ENCODE assay signal across 25 cellular contexts in genomic region chr6:18958146-18958545, GRCh38.
"Had no signal": no experiment of that assay in that cellular context is flagged by ENCODE, and none has a peak within 500 bp of the region (broad histone marks: within the 10 kb centered on the region; RNA-seq: fewer than 3 reads in every experiment).

No MANE protein-coding gene starts in this region.

- H3K4me1 ChIP-seq: colonic mucosa, esophagus squamous epithelium, heart left ventricle, left lung, lower lobe of right lung had no signal

- H2AFZ ChIP-seq: hepatocyte had no signal

- H3K4me3 Mint-ChIP-seq: dendritic cell treated with granulocyte-macrophage colony-stimulating factor and Interleukin-4, amounts not matched to agents 40 ng/mL and 50 ng/mL, for 4 days; effector memory CD8-positive, alpha-beta T cell; endodermal cell; immature natural killer cell; mesothelial cell of epicardium had no signal

- H3K4me3 ChIP-seq: colonic mucosa, esophagus squamous epithelium, gastroesophageal sphincter, heart left ventricle, hepatocyte, left lung, lower lobe of right lung, mucosa of descending colon had no signal

- H3K27me3 ChIP-seq: colonic mucosa, esophagus squamous epithelium, gastroesophageal sphincter, heart left ventricle, hepatocyte, left lung had no signal

- H3K79me2 ChIP-seq: hepatocyte had no signal

- H3K4me2 ChIP-seq: hepatocyte had no signal

- H3K36me3 Mint-ChIP-seq: immature natural killer cell, mesothelial cell of epicardium had no signal

- H3K36me3 ChIP-seq: colonic mucosa, esophagus squamous epithelium, gastroesophageal sphincter, heart left ventricle, left lung, lower lobe of right lung had no signal

- H3K27me3 Mint-ChIP-seq: dendritic cell treated with granulocyte-macrophage colony-stimulating factor and Interleukin-4, amounts not matched to agents 40 ng/mL and 50 ng/mL, for 4 days; effector memory CD8-positive, alpha-beta T cell had no signal

- ATAC-seq: effector memory CD8-positive, alpha-beta T cell; esophagus mucosa; gastroesophageal sphincter; heart left ventricle; left cardiac atrium; left lung; left ventricle myocardium superior; lower lobe of right lung; mucosa of descending colon had no signal

- DNase-seq: colonic mucosa; cortex of kidney; effector CD8-positive, alpha-beta T cell; effector memory CD8-positive, alpha-beta T cell; endodermal cell; erythroblast; esophagus squamous epithelium; foreskin fibroblast; heart left ventricle; hypothalamus; immature natural killer cell; islet precursor cell; kidney; left cardiac atrium; left lung; left ventricle myocardium superior; lower lobe of right lung; mesenchymal stem cell; mucosa of descending colon had no signal

- H3K9me3 ChIP-seq: colonic mucosa, esophagus squamous epithelium, gastroesophageal sphincter, heart left ventricle, left lung, lower lobe of right lung, mucosa of descending colon had no signal

- H3K27ac ChIP-seq: colonic mucosa, epithelial cell of prostate, esophagus squamous epithelium, gastroesophageal sphincter, heart left ventricle, hepatocyte, left lung, lower lobe of right lung had no signal

- H3K4me1 Mint-ChIP-seq: endodermal cell, immature natural killer cell had no signal

- H3K27ac Mint-ChIP-seq: dendritic cell treated with granulocyte-macrophage colony-stimulating factor and Interleukin-4, amounts not matched to agents 40 ng/mL and 50 ng/mL, for 4 days; effector memory CD8-positive, alpha-beta T cell; endodermal cell; immature natural killer cell; mesothelial cell of epicardium had no signal

- H3K9me3 Mint-ChIP-seq: endodermal cell, mesothelial cell of epicardium had no signal
